In genomic region chr12:85369365-85370154, GRCh38 we compare ENCODE assay signal across 26 cellular contexts.
DNase-seq lines count a peak whose midpoint lies in the region; ATAC-seq and TF ChIP-seq lines count a peak whose summit lies in the region.
"Had no signal": no experiment of that assay in that cellular context is flagged by ENCODE, and none has a peak within 500 bp of the region (broad histone marks: within the 10 kb centered on the region; RNA-seq: fewer than 3 reads in every experiment).

No MANE protein-coding gene starts in this region.

- no TSS peak for BruUV-seq in HCT116 (replicated peaks; lab: Mats Ljungman, UMichigan)

- H3K4me3 ChIP-seq in HCT116 (replicated peaks in 1 of 2; ENCODE audit: low read depth in 1 of 2, low read length in 2 of 2) (no peak overlapping the region), parathyroid adenoma (ENCODE audit: low read depth, low read length) (no peak overlapping the region), coronary artery (no peak overlapping the region)
- H3K4me3 ChIP-seq: ascending aorta, heart left ventricle, K562, MG63, right lobe of liver, tibial nerve had no signal

- DNase-seq in HCT116 (ENCODE audit: low read depth, low spot score) (no peak), NCI-H226 (peak; percentile 3), dedifferentiated amniotic fluid mesenchymal stem cell (ENCODE audit: extremely low spot score) (peak; percentile 76), GM19238 (ENCODE audit: insufficient read length, low spot score) (no peak), NCI-H345 (lab: John Stamatoyannopoulos, UW) (no peak), coronary artery (ENCODE audit: low spot score) (no peak)
- DNase-seq: activated CD4-positive, alpha-beta T cell treated with anti-CD3 and anti-CD28 coated beads, Interleukin-2, amount 50 U/mL, for 1 hour; CD8-positive, alpha-beta T cell; cerebellar nuclear complex; foreskin fibroblast; heart left ventricle; mesendoderm; MG63; naive thymus-derived CD8-positive, alpha-beta T cell; NCI-H146; NCI-H2171; NCI-H748 treated with DMSO at 0.1 percent for 48 hours; right lobe of liver; stimulated activated naive CD8-positive, alpha-beta T cell treated with anti-CD3 and anti-CD28 coated beads, Interleukin-15, amount 100 ng/mL, for 72 hours; T-helper 9 cell had no signal

- no peak for ATAC-seq in HCT116
- ATAC-seq: activated naive CD4-positive, alpha-beta T cell treated with anti-CD3 and anti-CD28 coated beads, Interleukin-2, amount 50 U/mL, for 72 hours; CD8-positive, alpha-beta T cell; heart left ventricle; K562; naive thymus-derived CD8-positive, alpha-beta T cell; right lobe of liver; stimulated activated naive CD8-positive, alpha-beta T cell treated with anti-CD3 and anti-CD28 coated beads, Interleukin-15, amount 100 ng/mL, for 72 hours had no signal

- no peaks in the 10 kb centered on the region for H3K79me2 ChIP-seq in HCT116 (ENCODE audit: insufficient read depth, low read length)
- no peaks in the 10 kb centered on the region for H3K79me2 ChIP-seq in parathyroid adenoma

- no peak for TF ChIP-seq RAD21 in HCT116 (IDR thresholded peaks at IDR 0.05; ENCODE audit: low read depth)

- TF ChIP-seq CTCF in HCT116 (IDR thresholded peaks at IDR 0.05 in 2 of 3, conservative IDR thresholded peaks at IDR 0.05 in 1 of 3; ENCODE audit: borderline replicate concordance in 1 of 3, insufficient read depth in 1 of 3, low read depth in 2 of 3, low read length in 2 of 3) (no peak), parathyroid adenoma (IDR thresholded peaks at IDR 0.05) (no peak), coronary artery (IDR thresholded peaks at IDR 0.05) (no peak)

- TF ChIP-seq POLR2A in HCT116 (IDR thresholded peaks at IDR 0.05; ENCODE audit: borderline replicate concordance, extremely low read depth, insufficient read depth, insufficient read length), result no peak

- peak overlapping the region; percentile 38 for H2AFZ ChIP-seq in HCT116 (ENCODE audit: low read depth, low read length, poor library complexity, severe bottlenecking)
- H2AFZ ChIP-seq in parathyroid adenoma, result peak overlapping the region; percentile 5

- H3K9me2 ChIP-seq in HCT116 (ENCODE audit: insufficient read depth), result no peaks in the 10 kb centered on the region

- H3K4me2 ChIP-seq in HCT116 (ENCODE audit: low read length), result no peak overlapping the region
- H3K4me2 ChIP-seq in parathyroid adenoma (ENCODE audit: low read length), result no peak overlapping the region

- H3K36me3 ChIP-seq in HCT116 (ENCODE audit: control insufficient read depth in 1 of 2, insufficient read depth in 2 of 2, low read length in 2 of 2), result no peaks in the 10 kb centered on the region
- H3K36me3 ChIP-seq in parathyroid adenoma (ENCODE audit: control insufficient read depth, insufficient read depth, low read length), result no peaks in the 10 kb centered on the region
- H3K36me3 ChIP-seq: ascending aorta, heart left ventricle, MG63, right lobe of liver, tibial nerve had no signal

- H3K27ac ChIP-seq in HCT116 (ENCODE audit: low read depth, low read length), result no peak overlapping the region
- no peak overlapping the region for H3K27ac ChIP-seq in parathyroid adenoma
- H3K27ac ChIP-seq in coronary artery, result no peak overlapping the region
- H3K27ac ChIP-seq: ascending aorta, epithelial cell of prostate, heart left ventricle, right lobe of liver, tibial nerve had no signal

- H3K4me1 ChIP-seq in HCT116 (ENCODE audit: control insufficient read depth in 1 of 2, insufficient read depth in 2 of 2, low read length in 2 of 2) (no peaks in the 10 kb centered on the region), parathyroid adenoma (no peaks in the 10 kb centered on the region)
- H3K4me1 ChIP-seq: ascending aorta, heart left ventricle, right lobe of liver, tibial nerve had no signal

- RAD21 ChIA-PET in HCT116 (lab: Charles Lee; ENCODE audit: low non-redundant PET in 1 of 2, low total read pairs in 2 of 2, uncharacterized antibody in 2 of 2, unreplicated experiment in 2 of 2), result no interaction called here

- CTCF ChIA-PET in HCT116 (lab: Charles Lee), result no interaction called here

- H3K27me3 ChIP-seq in HCT116 (ENCODE audit: insufficient read depth, low read length) (no peaks in the 10 kb centered on the region), parathyroid adenoma (ENCODE audit: control insufficient read depth, insufficient read depth, low read length) (no peaks in the 10 kb centered on the region)
- H3K27me3 ChIP-seq: ascending aorta, heart left ventricle, MG63, right lobe of liver, tibial nerve had no signal

- intact Hi-C loops in HCT116 (cut with micrococcal nuclease), result no loop called here

- H4K20me1 ChIP-seq in HCT116 (ENCODE audit: insufficient read depth), result no peaks in the 10 kb centered on the region

- POLR2A ChIA-PET in HCT116 (lab: Charles Lee), result interaction anchor here (0.6 kb wide), 1 partner anchor 13 kb away, joined by 3 read pairs; no protein-coding TSS in a partner anchor

- H3K9ac ChIP-seq in HCT116 (ENCODE audit: low read length), result no peak overlapping the region
- H3K9ac ChIP-seq in parathyroid adenoma, result no peak overlapping the region

- H3K9me3 ChIP-seq in HCT116 (ENCODE audit: control insufficient read depth in 1 of 2, insufficient read depth in 1 of 2, low read depth in 1 of 2, low read length in 2 of 2) (no peaks in the 10 kb centered on the region), parathyroid adenoma (ENCODE audit: control insufficient read depth, low read length) (no peaks in the 10 kb centered on the region)
- H3K9me3 ChIP-seq: ascending aorta, heart left ventricle, MG63, right lobe of liver, tibial nerve had no signal

TF ChIP-seq in HCT116, 20 proteins besides CTCF, POLR2A, EP300 and RAD21:
- TF ChIP-seq TCF7L2 (IDR thresholded peaks at IDR 0.05; ENCODE audit: borderline replicate concordance, extremely low read depth, insufficient read depth, insufficient read length), result no peak

Comparison
In these comparisons a context has a peak if more than half of its experiments do, and no peak if none do; other contexts are left out.
1. DNase-seq: peak in NCI-H226 (single experiment) and dedifferentiated amniotic fluid mesenchymal stem cell (single experiment); none in HCT116 (single experiment), GM19238 (single experiment), NCI-H345 (single experiment) and coronary artery (single experiment).